ENCODE assay signal across 16 cellular contexts in genomic region chr1:97599447-97599846, GRCh38.
DNase-seq lines count a peak whose midpoint lies in the region; ATAC-seq, FAIRE-seq and TF ChIP-seq lines count a peak whose summit lies in the region.
"Had no signal": no experiment of that assay in that cellular context is flagged by ENCODE, and none has a peak within 500 bp of the region (broad histone marks: within the 10 kb centered on the region; RNA-seq: fewer than 3 reads in every experiment).

No MANE protein-coding gene starts in this region.

- no peaks in the 10 kb centered on the region for H3K4me1 Mint-ChIP-seq in activated CD4-positive, alpha-beta T cell treated with anti-CD3 and anti-CD28 coated beads for 36 hours
- peaks cover 9% of the 10 kb centered on the region for H3K4me1 Mint-ChIP-seq in mesothelial cell of epicardium

- H4K20me1 ChIP-seq in PC-3 (ENCODE audit: low read length): no peaks in the 10 kb centered on the region

- peak; percentile 78 for ATAC-seq in activated CD4-positive, alpha-beta T cell treated with anti-CD3 and anti-CD28 coated beads for 36 hours
- no peak for ATAC-seq in PC-3
- ATAC-seq: K562 had no signal

- no peaks in the 10 kb centered on the region for H3K9me2 ChIP-seq in PC-3 (replicated peaks; ENCODE audit: low read length)

- H3K9ac ChIP-seq in PC-3 (ENCODE audit: low read length): no peak overlapping the region
- H3K9ac ChIP-seq: BLaER1 treated with 17β-estradiol and CSF1 and Interleukin-3, amounts not matched to agents 10 nM and 100 nM had no signal

- no peak overlapping the region for H3K4me3 Mint-ChIP-seq in activated CD4-positive, alpha-beta T cell treated with anti-CD3 and anti-CD28 coated beads for 36 hours
- H3K4me3 Mint-ChIP-seq in mesothelial cell of epicardium: no peak overlapping the region

- no peaks in the 10 kb centered on the region for H3K27me3 ChIP-seq in PC-3 (ENCODE audit: low read length)
- H3K27me3 ChIP-seq: BLaER1 treated with 17β-estradiol and CSF1 and Interleukin-3, amounts not matched to agents 10 nM and 100 nM had no signal

- H3K27ac Mint-ChIP-seq in activated CD4-positive, alpha-beta T cell treated with anti-CD3 and anti-CD28 coated beads for 36 hours: no peak overlapping the region
- no peak overlapping the region for H3K27ac Mint-ChIP-seq in mesothelial cell of epicardium

- H3K9me3 ChIP-seq in PC-3 (ENCODE audit: low read length): no peaks in the 10 kb centered on the region
- H3K9me3 ChIP-seq: BLaER1 treated with 17β-estradiol and CSF1 and Interleukin-3, amounts not matched to agents 10 nM and 100 nM had no signal

- no peak for TF ChIP-seq CTCF in PC-3 (conservative IDR thresholded peaks at IDR 0.05; ENCODE audit: low read depth, low read length)
- no peak for TF ChIP-seq CTCF in fibroblast of mammary gland (conservative IDR thresholded peaks at IDR 0.05; ENCODE audit: control insufficient read depth, insufficient read depth, low read depth, low read length)
- no peak for TF ChIP-seq CTCF in mesothelial cell of epicardium (IDR thresholded peaks at IDR 0.05; ENCODE audit: unreplicated experiment)

- H2AFZ ChIP-seq in PC-3 (ENCODE audit: low read length): no peak overlapping the region

- no peaks in the 10 kb centered on the region for H3K79me2 ChIP-seq in PC-3 (ENCODE audit: low read length)

- POLR2A ChIA-PET in activated CD4-positive, alpha-beta T cell treated with anti-CD3 and anti-CD28 coated beads for 36 hours (lab: Charles Lee): no interaction called here
- POLR2A ChIA-PET in PC-3 (lab: Charles Lee; ENCODE audit: unreplicated experiment): no interaction called here

- DNase-seq in activated CD4-positive, alpha-beta T cell treated with anti-CD3 and anti-CD28 coated beads for 36 hours: peak; percentile 24
- DNase-seq in activated CD4-positive, alpha-beta T cell treated with anti-CD3 and anti-CD28 coated beads for 48 hours: no peak
- DNase-seq in DMS53 treated with DMSO at 0.1 percent for 48 hours (lab: John Stamatoyannopoulos, UW; ENCODE audit: unreplicated experiment): peak; percentile 43
- peak; percentile 8 for DNase-seq in PC-3
- DNase-seq in fibroblast of mammary gland (ENCODE audit: low read depth): peak; percentile 4
- no peak for DNase-seq in HTR-8/SVneo (ENCODE audit: insufficient read length, low spot score)
- DNase-seq in cardiac septum (ENCODE audit: low spot score): no peak
- DNase-seq in mesothelial cell of epicardium (ENCODE audit: low spot score in 2 of 2, unreplicated experiment in 2 of 2): no peak
- DNase-seq: DMS 273 treated with DMSO at 0.1 percent for 48 hours, NCI-H1048, NCI-H146, NCI-H345, NCI-H526 treated with DMSO at 0.1 percent for 48 hours, RPMI8226 had no signal

- BruUV-seq in PC-3 (replicated peaks; lab: Mats Ljungman, UMichigan): no TSS peak

- H3K36me3 Mint-ChIP-seq in activated CD4-positive, alpha-beta T cell treated with anti-CD3 and anti-CD28 coated beads for 36 hours (ENCODE audit: low read depth): peaks cover 2% of the 10 kb centered on the region
- no peaks in the 10 kb centered on the region for H3K36me3 Mint-ChIP-seq in mesothelial cell of epicardium

- FAIRE-seq in HTR-8/SVneo (lab: Jason Lieb, UNC): no peak
- FAIRE-seq: K562 had no signal

- H3K4me1 ChIP-seq in PC-3 (ENCODE audit: insufficient read depth, low read length): no peaks in the 10 kb centered on the region
- H3K4me1 ChIP-seq: BLaER1 treated with 17β-estradiol and CSF1 and Interleukin-3, amounts not matched to agents 10 nM and 100 nM had no signal

- no peak overlapping the region for H3K4me2 ChIP-seq in PC-3 (ENCODE audit: low read length)
- H3K4me2 ChIP-seq: BLaER1 treated with 17β-estradiol and CSF1 and Interleukin-3, amounts not matched to agents 10 nM and 100 nM had no signal

- H3K9me3 Mint-ChIP-seq in activated CD4-positive, alpha-beta T cell treated with anti-CD3 and anti-CD28 coated beads for 36 hours (ENCODE audit: low read depth): no peaks in the 10 kb centered on the region
- H3K9me3 Mint-ChIP-seq in mesothelial cell of epicardium: no peaks in the 10 kb centered on the region

- CTCF ChIA-PET in activated CD4-positive, alpha-beta T cell treated with anti-CD3 and anti-CD28 coated beads for 36 hours (lab: Charles Lee): no interaction called here
- CTCF ChIA-PET in PC-3 (lab: Charles Lee): no interaction called here

- intact Hi-C loops in activated CD4-positive, alpha-beta T cell treated with anti-CD3 and anti-CD28 coated beads for 36 hours (cut with DNase I, micrococcal nuclease): no loop called here
- intact Hi-C loops in PC-3 (cut with micrococcal nuclease): no loop called here
- intact Hi-C loops in cardiac septum (cut with DNase I): no loop called here

- H3K27me3 Mint-ChIP-seq in activated CD4-positive, alpha-beta T cell treated with anti-CD3 and anti-CD28 coated beads for 36 hours: no peaks in the 10 kb centered on the region
- H3K27me3 Mint-ChIP-seq in mesothelial cell of epicardium (ENCODE audit: low read depth): no peaks in the 10 kb centered on the region

- no peak overlapping the region for H3K4me3 ChIP-seq in PC-3 (ENCODE audit: low read length)
- no peak overlapping the region for H3K4me3 ChIP-seq in fibroblast of mammary gland (ENCODE audit: control insufficient read depth, low read depth, low read length)
- H3K4me3 ChIP-seq: BLaER1 treated with 17β-estradiol and CSF1 and Interleukin-3, amounts not matched to agents 10 nM and 100 nM; K562 had no signal

- no peak overlapping the region for H3K27ac ChIP-seq in PC-3 (ENCODE audit: low read length)
- H3K27ac ChIP-seq: BLaER1 treated with 17β-estradiol and CSF1 and Interleukin-3, amounts not matched to agents 10 nM and 100 nM had no signal

- no peaks in the 10 kb centered on the region for H3F3A ChIP-seq in PC-3 (ENCODE audit: low read length, unreplicated experiment)

- H3K36me3 ChIP-seq in PC-3 (ENCODE audit: low read depth, low read length): no peaks in the 10 kb centered on the region

Comparison
In these comparisons a context has a peak if more than half of its experiments do, and no peak if none do; other contexts are left out.
1. DNase-seq: peak in activated CD4-positive, alpha-beta T cell treated with anti-CD3 and anti-CD28 coated beads for 36 hours (single experiment), DMS53 treated with DMSO at 0.1 percent for 48 hours (single experiment), PC-3 (single experiment) and fibroblast of mammary gland (single experiment); none in activated CD4-positive, alpha-beta T cell treated with anti-CD3 and anti-CD28 coated beads for 48 hours (single experiment), HTR-8/SVneo (single experiment), cardiac septum (single experiment) and mesothelial cell of epicardium (0 of 2).